Comparison of ENCODE assay signal across 17 cellular contexts in genomic region chr18:371616-371998, GRCh38.
DNase-seq lines count a peak whose midpoint lies in the region; ATAC-seq and TF ChIP-seq lines count a peak whose summit lies in the region.
"Had no signal": no experiment of that assay in that cellular context is flagged by ENCODE, and none has a peak within 500 bp of the region (broad histone marks: within the 10 kb centered on the region; RNA-seq: fewer than 3 reads in every experiment).

No MANE protein-coding gene starts in this region.

- in situ Hi-C loops in GM13977 (cut with MboI; ENCODE audit: low pct_unique_long_range_greater_than_20kb, low sequenced_read_pairs, unreplicated experiment) = no loop called here

- H3K27me3 ChIP-seq in MM.1S (replicated peaks; ENCODE audit: insufficient read depth, low read length) (no peaks in the 10 kb centered on the region), gastroesophageal sphincter (no peaks in the 10 kb centered on the region)
- H3K27me3 ChIP-seq: tibial artery had no signal

- H3K36me3 ChIP-seq in MM.1S (replicated peaks; ENCODE audit: insufficient read depth, low read length) (no peaks in the 10 kb centered on the region), gastroesophageal sphincter (no peaks in the 10 kb centered on the region)
- H3K36me3 ChIP-seq: tibial artery had no signal

- H3K36me3 Mint-ChIP-seq in osteocyte (ENCODE audit: unreplicated experiment) = peaks cover 12% of the 10 kb centered on the region

- H3K27ac Mint-ChIP-seq in osteocyte (ENCODE audit: unreplicated experiment) = peak overlapping the region; percentile 96
- H3K27ac Mint-ChIP-seq: activated CD8-positive, alpha-beta T cell treated with anti-CD3 and anti-CD28 coated beads, Interleukin-2, amount 10 ng/mL, durations not matched to agents 7 days and 5 days had no signal

- DNase-seq in AG08395 (ENCODE audit: low spot score) (peak; percentile 15), MM.1S (peak; percentile 76), osteocyte (ENCODE audit: extremely low spot score, unreplicated experiment) (no peak), germinal center (ENCODE audit: low spot score) (no peak), NCI-H526 treated with DMSO at 0.1 percent for 48 hours (lab: John Stamatoyannopoulos, UW) (no peak), GM13977 (ENCODE audit: low spot score) (no peak)
- DNase-seq: activated CD8-positive, alpha-beta T cell treated with anti-CD3 and anti-CD28 coated beads, Interleukin-2, amount 10 ng/mL, durations not matched to agents 7 days and 5 days; activated effector memory CD4-positive, alpha-beta T cell treated with Interleukin-2 at 50 U/mL for 16 hours; anterior cingulate cortex; GF-D8; NCI-H1048; NCI-H345; tibial artery had no signal

- peak overlapping the region; percentile 52 for H3K4me3 Mint-ChIP-seq in osteocyte (ENCODE audit: unreplicated experiment)
- H3K4me3 Mint-ChIP-seq: activated CD8-positive, alpha-beta T cell treated with anti-CD3 and anti-CD28 coated beads, Interleukin-2, amount 10 ng/mL, durations not matched to agents 7 days and 5 days had no signal

- ATAC-seq in gastroesophageal sphincter (peak; percentile 7), GM19035 (IDR thresholded peaks at IDR 0.05; ENCODE audit: unreplicated experiment) (no peak)
- ATAC-seq: A549; activated CD8-positive, alpha-beta T cell treated with anti-CD3 and anti-CD28 coated beads, Interleukin-2, amount 10 ng/mL, durations not matched to agents 7 days and 5 days; HepG2 had no signal

- H3K4me1 ChIP-seq in MM.1S (ENCODE audit: low read length) (peaks cover 28% of the 10 kb centered on the region), gastroesophageal sphincter (peaks cover 8 to 87% (median 30%) of the 10 kb centered on the region in 3 donors)
- H3K4me1 ChIP-seq: A549 had no signal

- H3K9ac ChIP-seq in MM.1S (ENCODE audit: low read length) = peak overlapping the region; percentile 38; the same call in 1 of the 2 replicates

- no peaks in the 10 kb centered on the region for H3K27me3 Mint-ChIP-seq in osteocyte (ENCODE audit: unreplicated experiment)

- TF ChIP-seq POLR2A in gastroesophageal sphincter (IDR thresholded peaks at IDR 0.05) = no peak

- peak overlapping the region; percentile 84 for H3K4me2 ChIP-seq in MM.1S (ENCODE audit: low read depth, low read length)
- H3K4me2 ChIP-seq: A549 had no signal

- no peak for TF ChIP-seq CTCF in MM.1S (IDR thresholded peaks at IDR 0.05; ENCODE audit: low read length)
- no peak for TF ChIP-seq CTCF in gastroesophageal sphincter (IDR thresholded peaks at IDR 0.05)
- TF ChIP-seq CTCF in osteocyte (IDR thresholded peaks at IDR 0.05) = no peak
- TF ChIP-seq CTCF in GM13977 (IDR thresholded peaks at IDR 0.05; ENCODE audit: extremely low read depth, insufficient read depth, missing control alignments) = no peak

- 2 to 32% methylated on average over 6 to 7 of the region's 7 CpGs for WGBS in gastroesophageal sphincter (ENCODE audit: low coverage in 1 of 2), 2 donors

- peaks cover 20% of the 10 kb centered on the region for H3F3A ChIP-seq in MM.1S (ENCODE audit: insufficient read depth, low read length)

- no peaks in the 10 kb centered on the region for H3K9me3 Mint-ChIP-seq in osteocyte (ENCODE audit: unreplicated experiment)

- peaks cover 62% of the 10 kb centered on the region for H3K4me1 Mint-ChIP-seq in osteocyte (ENCODE audit: unreplicated experiment)

- H4K20me1 ChIP-seq in MM.1S (ENCODE audit: insufficient read depth, low read length) = no peaks in the 10 kb centered on the region

- H3K9me3 ChIP-seq in MM.1S (replicated peaks; ENCODE audit: insufficient read depth, low read length) = no peaks in the 10 kb centered on the region
- H3K9me3 ChIP-seq in gastroesophageal sphincter = no peaks in the 10 kb centered on the region
- H3K9me3 ChIP-seq: A549, tibial artery had no signal

- H3K79me2 ChIP-seq in MM.1S (ENCODE audit: low read length) = no peaks in the 10 kb centered on the region

- peak overlapping the region; percentile 85 for H3K27ac ChIP-seq in MM.1S (ENCODE audit: low read length)
- H3K27ac ChIP-seq in gastroesophageal sphincter = peak overlapping the region; percentile 72 to 79 (median 76)
- H3K27ac ChIP-seq: A549, tibial artery had no signal

- H3K4me3 ChIP-seq in MM.1S (ENCODE audit: low read length) (peak overlapping the region; percentile 33; the same call in 1 of the 2 replicates), gastroesophageal sphincter (no peak overlapping the region)
- H3K4me3 ChIP-seq: A549, tibial artery had no signal

- H3K9me2 ChIP-seq in MM.1S (replicated peaks; ENCODE audit: insufficient read depth, low read length) = no peaks in the 10 kb centered on the region

- H2AFZ ChIP-seq in MM.1S (ENCODE audit: low read length) = peak overlapping the region; percentile 73

- no peak for TF ChIP-seq EP300 in gastroesophageal sphincter (IDR thresholded peaks at IDR 0.05)

Comparison
In these comparisons a context has a peak if more than half of its experiments do, and no peak if none do; other contexts are left out.
1. DNase-seq: peak in AG08395 (single experiment) and MM.1S (single experiment); none in osteocyte (single experiment), germinal center (single experiment), NCI-H526 treated with DMSO at 0.1 percent for 48 hours (single experiment) and GM13977 (single experiment).